8 cellular contexts compared by ENCODE assay signal in genomic region chr5:140043508-140043872, GRCh38. TPM values are rescaled to one million over a fixed set of nuclear protein-coding genes. Genes with fewer than 3 reads are reported as not detected.
DNase-seq lines count a peak whose midpoint lies in the region; ATAC-seq and TF ChIP-seq lines count a peak whose summit lies in the region.

No MANE protein-coding gene starts in this region.

- DNase-seq in GM12864 (ENCODE audit: low read depth) (no peak), HEK293T (ENCODE audit: extremely low spot score) (peak; percentile 62), Panc1 (ENCODE audit: low read depth, low spot score) (peak; percentile 48), coronary artery (ENCODE audit: low spot score) (no peak), midbrain (lab: John Stamatoyannopoulos, UW) (peak; percentile 63), uterus (no peak), NOMO-1 treated with dmso at 0.1 percent for 144 hours (lab: John Stamatoyannopoulos, UW; ENCODE audit: unreplicated experiment) (no peak)

- peak; percentile 70 for ATAC-seq in Panc1
- no peak for ATAC-seq in GM18519 (IDR thresholded peaks at IDR 0.05; ENCODE audit: low FRiP score, unreplicated experiment)

- in situ Hi-C loops in Panc1 (cut with HindIII; ENCODE audit: low pct_unique_long_range_greater_than_20kb, low sequenced_read_pairs), result no loop called here

- H3K9me3 ChIP-seq in Panc1 (ENCODE audit: control insufficient read depth, insufficient read depth, low read depth, low read length), result no peaks in the 10 kb centered on the region
- no peaks in the 10 kb centered on the region for H3K9me3 ChIP-seq in uterus

- no TSS peak for BruUV-seq in Panc1 (replicated peaks; lab: Mats Ljungman, UMichigan)

- TF ChIP-seq CTCF in GM12864 (IDR thresholded peaks at IDR 0.05; ENCODE audit: low read depth, low read length, missing control alignments) (no peak), Panc1 (IDR thresholded peaks at IDR 0.05) (peak; percentile 68), coronary artery (IDR thresholded peaks at IDR 0.05) (peak; percentile 21), uterus (IDR thresholded peaks at IDR 0.05) (no peak)

- H3K4me3 ChIP-seq in GM12864 (ENCODE audit: low read depth, low read length), result peak overlapping the region; percentile 76
- H3K4me3 ChIP-seq in Panc1 (ENCODE audit: low read depth in 2 of 2, low read length in 2 of 2), result peak overlapping the region; percentile 82 to 89
- peak overlapping the region; percentile 89 for H3K4me3 ChIP-seq in coronary artery
- H3K4me3 ChIP-seq in uterus, result peak overlapping the region; percentile 50 to 75

- peak overlapping the region; percentile 88 for H3K27ac ChIP-seq in Panc1 (ENCODE audit: low read length)
- H3K27ac ChIP-seq in coronary artery, result peak overlapping the region; percentile 63 to 81
- peak overlapping the region in 1 of 2 donors; percentile 37 for H3K27ac ChIP-seq in uterus

- POLR2A ChIA-PET in HEK293T (lab: Yijun Ruan, JAX), result interaction anchor here (1.0 to 1.5 kb wide), 3 partner anchors 11 to 64 kb away, joined by 3 to 4 read pairs (median 3); no protein-coding TSS in a partner anchor
- POLR2A ChIA-PET in Panc1 (lab: Charles Lee), result no interaction called here

- H3K36me3 ChIP-seq in Panc1 (ENCODE audit: control insufficient read depth, insufficient read depth, low read length) (no peaks in the 10 kb centered on the region), uterus (no peaks in the 10 kb centered on the region)

- CTCF ChIA-PET in HEK293T (lab: Yijun Ruan, JAX) (interaction anchor here (0.6 to 4.7 kb wide), 18 partner anchors 10 to 256 kb away, joined by 3 to 26 read pairs (median 4); no protein-coding TSS in a partner anchor), Panc1 (lab: Charles Lee) (interaction anchor here (0.5 to 1.1 kb wide), 5 partner anchors 111 to 386 kb away, joined by 3 to 9 read pairs (median 3); no protein-coding TSS in a partner anchor)

- H3K4me1 ChIP-seq in Panc1 (ENCODE audit: control insufficient read depth, insufficient read depth, low read length), result peaks cover 26% of the 10 kb centered on the region
- peaks cover 0 to 4% of the 10 kb centered on the region in 2 donors for H3K4me1 ChIP-seq in uterus

- H3K27me3 ChIP-seq in Panc1 (ENCODE audit: control insufficient read depth, insufficient read depth, low read length) (no peaks in the 10 kb centered on the region), uterus (no peaks in the 10 kb centered on the region)

- no peak for TF ChIP-seq POLR2A in uterus (IDR thresholded peaks at IDR 0.05)

- intact Hi-C loops in Panc1 (cut with micrococcal nuclease; ENCODE audit: unreplicated experiment), result no loop called here
- intact Hi-C loops in uterus (cut with DNase I; ENCODE audit: low total_unique reads), result no loop called here

TF ChIP-seq in HEK293T, 16 proteins besides CTCF, POLR2A, EP300 and RAD21:
- TF ChIP-seq LEF1 (IDR thresholded peaks at IDR 0.05; ENCODE audit: borderline replicate concordance) (no peak), L3MBTL2 (conservative IDR thresholded peaks at IDR 0.05) (peak; percentile 73; the same call in 1 of the 2 replicates)

RNA-seq across cellular contexts. Expression of gene NRG2, which starts 0.4 kb away (rescaled TPM):
- total RNA-seq in Panc1 (2021; ENCODE audit: unreplicated experiment) (20.2 TPM), uterus (10 to 100 TPM in 1 of 4 donors, 1 to 10 TPM in 2, not detected in 1; 2.5 to 21.2 (median 4.5) TPM)
- 20.9 TPM for polyA plus RNA-seq in Panc1 (2012; ENCODE audit: insufficient read length)

Comparison
In these comparisons a context has a peak if more than half of its experiments do, and no peak if none do; other contexts are left out.
1. DNase-seq: peak in HEK293T (single experiment), Panc1 (single experiment) and midbrain (single experiment); none in GM12864 (single experiment), coronary artery (single experiment), uterus (0 of 2) and NOMO-1 treated with dmso at 0.1 percent for 144 hours (single experiment).
2. CTCF ChIP-seq: peak in Panc1 (single experiment) and coronary artery (single experiment); none in GM12864 (single experiment) and uterus (0 of 4).
3. Peak in every context shown above with its lines, with median percentiles within 50 percentile points of each other: H3K4me3 ChIP-seq.